ENCODE assay signal across 8 cellular contexts in genomic region chr6:33768644-33769120, GRCh38. TPM values are rescaled to one million over a fixed set of nuclear protein-coding genes. Genes with fewer than 3 reads are reported as not detected.
DNase-seq lines count a peak whose midpoint lies in the region; ATAC-seq and TF ChIP-seq lines count a peak whose summit lies in the region.

No MANE protein-coding gene starts in this region.

- H3K4me1 Mint-ChIP-seq in T-cell = peaks cover 10 to 15% (median 14%) of the 10 kb centered on the region in 3 donors

- no peaks in the 10 kb centered on the region for H3F3A ChIP-seq in MM.1S (ENCODE audit: insufficient read depth, low read length)

- no peaks in the 10 kb centered on the region for H3K9me2 ChIP-seq in MM.1S (replicated peaks; ENCODE audit: insufficient read depth, low read length)

- H3K27me3 ChIP-seq in MM.1S (replicated peaks; ENCODE audit: insufficient read depth, low read length) = peaks cover 27% of the 10 kb centered on the region; the same call in 1 of the 2 replicates

- H3K36me3 ChIP-seq in MM.1S (replicated peaks; ENCODE audit: insufficient read depth, low read length) = no peaks in the 10 kb centered on the region

- H3K27ac ChIP-seq in MM.1S (ENCODE audit: low read length) = no peak overlapping the region

- intact Hi-C loops in left ventricle myocardium superior (cut with micrococcal nuclease) = no loop called here
- intact Hi-C loops in sciatic nerve (cut with DNase I) = no loop called here

- no peaks in the 10 kb centered on the region for H4K20me1 ChIP-seq in MM.1S (ENCODE audit: insufficient read depth, low read length)

- H3K4me2 ChIP-seq in MM.1S (ENCODE audit: low read depth, low read length) = peak overlapping the region; percentile 26; the same call in 1 of the 2 replicates

- CTCF ChIA-PET in T-cell (lab: Charles Lee) = no interaction called here

- TF ChIP-seq CTCF in GM12865 (IDR thresholded peaks at IDR 0.05; ENCODE audit: insufficient read depth, low read depth, low read length, missing control alignments) = peak; percentile 89
- TF ChIP-seq CTCF in MM.1S (IDR thresholded peaks at IDR 0.05; ENCODE audit: low read length) = peak; percentile 87

- H3K79me2 ChIP-seq in MM.1S (ENCODE audit: low read length) = no peaks in the 10 kb centered on the region

- H3K36me3 Mint-ChIP-seq in T-cell = peaks cover 10% of the 10 kb centered on the region

- POLR2A ChIA-PET in T-cell (lab: Charles Lee) = no interaction called here

- H3K4me3 Mint-ChIP-seq in T-cell = no peak overlapping the region

- no peak overlapping the region for H3K9ac ChIP-seq in MM.1S (ENCODE audit: low read length)

- peak overlapping the region; percentile 44 for H2AFZ ChIP-seq in MM.1S (ENCODE audit: low read length)

- DNase-seq in GM12865 (ENCODE audit: low read depth) = peak; percentile 77
- DNase-seq in MM.1S = peak; percentile 64
- peak; percentile 16 to 70 (median 55) for DNase-seq in T-cell
- DNase-seq in amniotic stem cell (lab: John Stamatoyannopoulos, UW) = peak; percentile 84
- DNase-seq in left ventricle myocardium superior = peak; percentile 86
- DNase-seq in sciatic nerve (ENCODE audit: low spot score) = peak; percentile 88

- peaks cover 5 to 11% of the 10 kb centered on the region in 2 donors for H3K27me3 Mint-ChIP-seq in T-cell

- H3K9me3 ChIP-seq in MM.1S (replicated peaks; ENCODE audit: insufficient read depth, low read length) = no peaks in the 10 kb centered on the region

- no peaks in the 10 kb centered on the region for H3K4me1 ChIP-seq in MM.1S (ENCODE audit: low read length)

- peak; percentile 52 to 63 (median 62) for ATAC-seq in T-cell (replicated peaks in 1 of 4)
- peak; percentile 62 for ATAC-seq in left ventricle myocardium superior
- ATAC-seq in sciatic nerve = peak; percentile 51
- no peak for ATAC-seq in HG03521 (IDR thresholded peaks at IDR 0.05; ENCODE audit: unreplicated experiment)
- ATAC-seq in HG02973 (IDR thresholded peaks at IDR 0.05; ENCODE audit: unreplicated experiment) = no peak

- no peaks in the 10 kb centered on the region for H3K9me3 Mint-ChIP-seq in T-cell

- H3K4me3 ChIP-seq in GM12865 (ENCODE audit: low read depth, low read length) = no peak overlapping the region
- H3K4me3 ChIP-seq in MM.1S (ENCODE audit: low read length) = no peak overlapping the region

- H3K27ac Mint-ChIP-seq in T-cell = no peak overlapping the region

RNA-seq across cellular contexts. Expression of gene LEMD2, which starts 20.2 kb away (rescaled TPM):
- 100 to 1,000 TPM; 115 to 125 (median 118) TPM for total RNA-seq in T-cell
- 22.5 TPM for total RNA-seq in left ventricle myocardium superior
- total RNA-seq in sciatic nerve = 55.2 TPM

RNA-seq across cellular contexts. Expression of gene IP6K3, which starts 22.0 kb away (rescaled TPM):
- total RNA-seq in T-cell (not detected), left ventricle myocardium superior (47.5 TPM), sciatic nerve (0.31 TPM)

RNA-seq across cellular contexts. Expression of gene MLN, which starts 35.1 kb away (rescaled TPM):
- total RNA-seq in T-cell (not detected), left ventricle myocardium superior (not detected), sciatic nerve (not detected)

RNA-seq across cellular contexts. Expression of gene UQCC2, which starts 57.2 kb away (rescaled TPM):
- 10 to 100 TPM; 17.2 to 36.2 (median 32.7) TPM for total RNA-seq in T-cell
- 190 TPM for total RNA-seq in left ventricle myocardium superior
- 32.7 TPM for total RNA-seq in sciatic nerve

Comparison
In these comparisons a context has a peak if more than half of its experiments do, and no peak if none do; other contexts are left out.
1. ATAC-seq: peak in T-cell (4 of 4), left ventricle myocardium superior (single experiment) and sciatic nerve (single experiment); none in HG03521 (single experiment) and HG02973 (single experiment).
2. RNA of gene IP6K3, which starts 22.0 kb away (total RNA-seq): 47.5 TPM in left ventricle myocardium superior (single experiment); 0.31 TPM in sciatic nerve (single experiment) and not detected in T-cell; every median in the first group is over 10 times any median in the second.
3. Peak in every context shown above with its lines, with median percentiles within 50 percentile points of each other: DNase-seq.